35 cellular contexts compared by ENCODE assay signal in the genomic region with DNA sequence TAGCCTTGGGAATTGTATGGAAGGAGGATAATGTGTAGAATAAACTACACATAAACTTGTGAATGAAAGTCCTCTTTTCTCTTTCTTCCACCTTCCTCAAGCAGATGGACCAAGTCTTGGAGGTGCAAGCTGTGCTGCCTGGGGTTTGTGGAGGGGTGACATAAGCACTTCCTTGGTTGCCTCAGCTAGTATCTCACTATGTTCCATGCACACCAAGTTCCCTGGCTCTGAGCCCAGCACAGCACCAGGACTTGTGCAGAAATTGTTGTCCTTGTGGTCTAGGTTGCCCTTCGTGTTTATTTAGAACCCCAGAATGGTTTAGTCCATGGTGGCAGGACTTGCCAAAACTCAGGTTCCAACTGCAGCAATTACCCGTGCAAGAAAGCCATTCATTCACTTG.
A peak's percentile ranks its signal among the peaks of the same experiment; 100 is the strongest.
DNase-seq lines count a peak whose midpoint lies in the region; ATAC-seq, FAIRE-seq and TF ChIP-seq lines count a peak whose summit lies in the region.
"Had no signal": no experiment of that assay in that cellular context is flagged by ENCODE, and none has a peak within 500 bp of the region (broad histone marks: within the 10 kb centered on the region; RNA-seq: fewer than 3 reads in every experiment).

No MANE protein-coding gene starts in this region.

- no peak overlapping the region for H2AFZ ChIP-seq in HepG2 (ENCODE audit: low read length)

- H3K4me2 ChIP-seq in HepG2 (ENCODE audit: low read depth, low read length): no peak overlapping the region
- H3K4me2 ChIP-seq: A549; BLaER1; BLaER1 treated with 17β-estradiol and CSF1 and Interleukin-3, amounts not matched to agents 10 nM and 100 nM had no signal

- POLR2A ChIA-PET in HepG2 (lab: Yijun Ruan, JAX): no interaction called here

- H3K9me3 ChIP-seq in liver (ENCODE audit: control insufficient read depth in 4 of 4, low read length in 3 of 4) (no peaks in the 10 kb centered on the region), HepG2 (ENCODE audit: low read length) (no peaks in the 10 kb centered on the region), right lobe of liver (no peaks in the 10 kb centered on the region), testis (no peaks in the 10 kb centered on the region), vagina (no peaks in the 10 kb centered on the region)
- H3K9me3 ChIP-seq: A549, BE2C, BLaER1, Caco-2 had no signal

- H3K9ac ChIP-seq in liver (ENCODE audit: low read depth in 1 of 2, low read length in 2 of 2) (no peak overlapping the region), HepG2 (ENCODE audit: insufficient read depth, low read depth, low read length) (no peak overlapping the region)
- H3K9ac ChIP-seq: BLaER1; BLaER1 treated with 17β-estradiol and CSF1 and Interleukin-3, amounts not matched to agents 10 nM and 100 nM had no signal

- TF ChIP-seq RAD21 in liver (IDR thresholded peaks at IDR 0.05) (no peak), HepG2 (CRISPR knock-in tag; IDR thresholded peaks at IDR 0.05) (no peak)

- WGBS in liver: 61% methylated on average over 2 of the region's 2 CpGs
- 42% methylated on average over 2 of the region's 2 CpGs for WGBS in HepG2 (ENCODE audit: low lambda C conversion rate)
- 65% methylated on average over 2 of the region's 2 CpGs for WGBS in right lobe of liver (ENCODE audit: insufficient coverage, low coverage, low lambda C conversion rate, missing lambda C conversion rate)
- 66 to 82% methylated on average over 2 of the region's 2 CpGs for WGBS in testis, 2 donors

- BruUV-seq in HepG2 (replicated peaks; lab: Mats Ljungman, UMichigan): no TSS peak

- no peaks in the 10 kb centered on the region for H3K27me3 ChIP-seq in liver (ENCODE audit: control insufficient read depth in 4 of 4, insufficient read depth in 4 of 4, low read length in 3 of 4)
- no peaks in the 10 kb centered on the region for H3K27me3 ChIP-seq in HepG2 (ENCODE audit: control insufficient read depth in 1 of 2, insufficient read depth in 2 of 2, low read length in 2 of 2)
- no peaks in the 10 kb centered on the region for H3K27me3 ChIP-seq in right lobe of liver
- H3K27me3 ChIP-seq in testis: no peaks in the 10 kb centered on the region
- no peaks in the 10 kb centered on the region for H3K27me3 ChIP-seq in vagina
- H3K27me3 ChIP-seq: BE2C; BLaER1; BLaER1 treated with 17β-estradiol and CSF1 and Interleukin-3, amounts not matched to agents 10 nM and 100 nM had no signal

- CTCF ChIA-PET in HepG2 (lab: Yijun Ruan, JAX; ENCODE audit: low intra/inter-chr PET ratio, low total read pairs): no interaction called here

- H3K4me1 ChIP-seq in liver (ENCODE audit: control insufficient read depth in 4 of 4, insufficient read depth in 4 of 4, low read length in 3 of 4): peaks cover 1 to 15% (median 9%) of the 10 kb centered on the region in 4 donors
- no peaks in the 10 kb centered on the region for H3K4me1 ChIP-seq in HepG2 (ENCODE audit: insufficient read depth, low read length)
- H3K4me1 ChIP-seq in right lobe of liver: peaks cover 0 to 19% (median 0%) of the 10 kb centered on the region in 4 donors
- no peaks in the 10 kb centered on the region for H3K4me1 ChIP-seq in testis
- no peaks in the 10 kb centered on the region for H3K4me1 ChIP-seq in vagina
- H3K4me1 ChIP-seq: A549; BE2C; BLaER1; BLaER1 treated with 17β-estradiol and CSF1 and Interleukin-3, amounts not matched to agents 10 nM and 100 nM; Caco-2 had no signal

- DNase-seq in HepG2 (ENCODE audit: low spot score) (no peak), left lobe of liver (ENCODE audit: low spot score) (peak; percentile 57), right lobe of liver (peak; percentile 35 to 61 (median 58)), testis (peak; percentile 19), vagina (ENCODE audit: extremely low spot score in 2 of 2) (no peak)
- DNase-seq: 8988T; ACHN; AML-193; BE2C; C1 segment of cervical spinal cord; Caco-2; Calu3; CD4-positive, alpha-beta memory T cell; CD4-positive, alpha-beta T cell; CD4-positive, CD25-positive, alpha-beta regulatory T cell; CD8-positive, alpha-beta memory T cell; CD8-positive, alpha-beta T cell; COR-L47; DMS 273 treated with DMSO at 0.1 percent for 48 hours; DMS153; DMS53; DMS79; DMS79 treated with DMSO at 0.1 percent for 48 hours; DND-41; EL had no signal

- no peaks in the 10 kb centered on the region for H4K20me1 ChIP-seq in HepG2 (ENCODE audit: insufficient read depth, low read length)
- H4K20me1 ChIP-seq: BLaER1; BLaER1 treated with 17β-estradiol and CSF1 and Interleukin-3, amounts not matched to agents 10 nM and 100 nM had no signal

- no peak for TF ChIP-seq POLR2A in HepG2 (IDR thresholded peaks at IDR 0.05; ENCODE audit: insufficient read depth in 1 of 2, low read depth in 2 of 2, low read length in 2 of 2)
- TF ChIP-seq POLR2A in right lobe of liver (IDR thresholded peaks at IDR 0.05): no peak
- TF ChIP-seq POLR2A in testis (IDR thresholded peaks at IDR 0.05): no peak
- no peak for TF ChIP-seq POLR2A in vagina (IDR thresholded peaks at IDR 0.05)

- ATAC-seq in HepG2 (no peak), left lobe of liver (peak; percentile 74), right lobe of liver (peak; percentile 53 to 84 (median 78)), HG02970 (IDR thresholded peaks at IDR 0.05; ENCODE audit: low FRiP score, unreplicated experiment) (no peak), HG03095 (IDR thresholded peaks at IDR 0.05; ENCODE audit: unreplicated experiment) (no peak)
- ATAC-seq: A549; CD8-positive, alpha-beta T cell had no signal

- no peak for TF ChIP-seq EP300 in HepG2 (IDR thresholded peaks at IDR 0.05; ENCODE audit: low read depth in 2 of 2, low read length in 2 of 2)
- TF ChIP-seq EP300 in HepG2 (CRISPR knock-in tag; IDR thresholded peaks at IDR 0.05; ENCODE audit: borderline replicate concordance): no peak

- in situ Hi-C loops in HepG2 (cut with HindIII; ENCODE audit: extremely low pct_ligation_motif_present, low pct_unique_long_range_greater_than_20kb): no loop called here

- H3K36me3 ChIP-seq in liver (ENCODE audit: control insufficient read depth in 4 of 4, insufficient read depth in 3 of 4, low read depth in 1 of 4, low read length in 3 of 4) (no peaks in the 10 kb centered on the region), HepG2 (replicated peaks in 1 of 2; ENCODE audit: control insufficient read depth in 1 of 2, insufficient read depth in 2 of 2, low read length in 2 of 2) (no peaks in the 10 kb centered on the region), right lobe of liver (no peaks in the 10 kb centered on the region), testis (ENCODE audit: low read depth, missing control alignments) (no peaks in the 10 kb centered on the region), vagina (no peaks in the 10 kb centered on the region)
- H3K36me3 ChIP-seq: BE2C; BLaER1; BLaER1 treated with 17β-estradiol and CSF1 and Interleukin-3, amounts not matched to agents 10 nM and 100 nM had no signal

- intact Hi-C loops in HepG2 (cut with micrococcal nuclease; ENCODE audit: unreplicated experiment) (no loop called here), right lobe of liver (cut with DNase I) (no loop called here), testis (cut with DNase I; ENCODE audit: low total_unique reads) (no loop called here), vagina (cut with DNase I) (no loop called here)

- no peaks in the 10 kb centered on the region for H3K79me2 ChIP-seq in HepG2 (ENCODE audit: insufficient read depth, low read length)

- H3K4me3 ChIP-seq in liver (ENCODE audit: low read depth in 1 of 3, low read length in 3 of 3) (no peak overlapping the region), HepG2 (replicated peaks in 1 of 3; ENCODE audit: insufficient read depth in 1 of 3, low read depth in 2 of 3, low read length in 3 of 3) (no peak overlapping the region), right lobe of liver (no peak overlapping the region), testis (no peak overlapping the region), vagina (no peak overlapping the region)
- H3K4me3 ChIP-seq: A549; BLaER1; BLaER1 treated with 17β-estradiol and CSF1 and Interleukin-3, amounts not matched to agents 10 nM and 100 nM had no signal

- TF ChIP-seq CTCF in liver (IDR thresholded peaks at IDR 0.05; ENCODE audit: low read depth, low read length, missing input control) (no peak), HepG2 (CRISPR knock-in tag; IDR thresholded peaks at IDR 0.05) (no peak), right lobe of liver (IDR thresholded peaks at IDR 0.05) (no peak), testis (IDR thresholded peaks at IDR 0.05) (no peak), vagina (IDR thresholded peaks at IDR 0.05) (no peak)

- no peak for FAIRE-seq in HepG2 (lab: Jason Lieb, UNC)
- FAIRE-seq: A204.1, A549, D721Med had no signal

- H3K27ac ChIP-seq in liver (ENCODE audit: low read depth in 1 of 2, low read length in 2 of 2): no peak overlapping the region
- no peak overlapping the region for H3K27ac ChIP-seq in HepG2 (ENCODE audit: extremely low read length, insufficient read depth, low read length)
- no peak overlapping the region for H3K27ac ChIP-seq in right lobe of liver
- H3K27ac ChIP-seq in testis: no peak overlapping the region
- no peak overlapping the region for H3K27ac ChIP-seq in vagina
- H3K27ac ChIP-seq: 22Rv1; A549; BLaER1; BLaER1 treated with 17β-estradiol and CSF1 and Interleukin-3, amounts not matched to agents 10 nM and 100 nM; C4-2B had no signal

TF ChIP-seq in liver, 16 proteins besides CTCF, POLR2A, EP300 and RAD21:
- peak; percentile 7 for TF ChIP-seq YY1 (IDR thresholded peaks at IDR 0.05)
- TF ChIP-seq FOXA1 (IDR thresholded peaks at IDR 0.05): no peak

TF ChIP-seq in HepG2, 621 proteins besides CTCF, POLR2A, EP300 and RAD21 (continues in another document):
- no peak for TF ChIP-seq RORA (CRISPR knock-in tag; IDR thresholded peaks at IDR 0.05)
- TF ChIP-seq, protein P1, sequence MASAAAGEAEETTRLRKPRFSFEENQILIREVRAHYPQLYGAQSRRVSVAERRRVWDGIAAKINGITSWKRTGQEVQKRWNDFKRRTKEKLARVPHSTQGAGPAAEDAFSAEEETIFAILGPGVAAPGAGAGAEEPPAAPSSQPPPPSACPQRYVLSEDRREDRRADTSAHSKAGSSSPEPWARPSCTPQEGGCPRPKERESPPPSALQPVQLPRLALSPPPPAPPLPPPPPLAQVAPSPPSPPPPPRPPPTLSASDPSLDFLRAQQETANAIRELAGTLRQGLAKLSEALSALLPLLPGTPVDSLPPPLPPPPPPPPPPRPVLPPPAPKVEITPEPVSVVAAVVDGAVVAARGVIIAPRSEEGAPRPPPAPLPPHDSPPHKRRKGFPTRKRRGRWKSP (CRISPR knock-in tag; IDR thresholded peaks at IDR 0.05): no peak
- TF ChIP-seq, protein P2, sequence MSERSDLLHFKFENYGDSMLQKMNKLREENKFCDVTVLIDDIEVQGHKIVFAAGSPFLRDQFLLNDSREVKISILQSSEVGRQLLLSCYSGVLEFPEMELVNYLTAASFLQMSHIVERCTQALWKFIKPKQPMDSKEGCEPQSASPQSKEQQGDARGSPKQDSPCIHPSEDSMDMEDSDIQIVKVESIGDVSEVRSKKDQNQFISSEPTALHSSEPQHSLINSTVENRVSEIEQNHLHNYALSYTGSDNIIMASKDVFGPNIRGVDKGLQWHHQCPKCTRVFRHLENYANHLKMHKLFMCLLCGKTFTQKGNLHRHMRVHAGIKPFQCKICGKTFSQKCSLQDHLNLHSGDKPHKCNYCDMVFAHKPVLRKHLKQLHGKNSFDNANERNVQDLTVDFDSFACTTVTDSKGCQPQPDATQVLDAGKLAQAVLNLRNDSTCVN (CRISPR knock-in tag; IDR thresholded peaks at IDR 0.05; ENCODE audit: borderline replicate concordance): no peak
- no peak for TF ChIP-seq STAG1 (CRISPR knock-in tag; IDR thresholded peaks at IDR 0.05)
- no peak for TF ChIP-seq KMT2A (CRISPR knock-in tag; IDR thresholded peaks at IDR 0.05)

Comparison
In these comparisons a context has a peak if more than half of its experiments do, and no peak if none do; other contexts are left out.
1. ATAC-seq: peak in left lobe of liver (single experiment) and right lobe of liver (4 of 4); none in HepG2 (single experiment), HG02970 (single experiment) and HG03095 (single experiment).
2. DNase-seq: peak in left lobe of liver (single experiment), right lobe of liver (3 of 3) and testis (single experiment); none in HepG2 (single experiment) and vagina (0 of 2).